ENCODE assay signal across 8 cellular contexts in genomic region chr10:80493482-80494021, GRCh38. TPM values are rescaled to one million over a fixed set of nuclear protein-coding genes. Genes with fewer than 3 reads are reported as not detected.
DNase-seq lines count a peak whose midpoint lies in the region; ATAC-seq, FAIRE-seq and TF ChIP-seq lines count a peak whose summit lies in the region.

No MANE protein-coding gene starts in this region.

- peaks cover 87% of the 10 kb centered on the region for H3K36me3 Mint-ChIP-seq in activated CD4-positive, alpha-beta memory T cell treated with anti-CD3 and anti-CD28 coated beads, Interleukin-2, amount 10 ng/mL, durations not matched to agents 7 days and 5 days (ENCODE audit: low read depth)

- peak overlapping the region; percentile 89 for H3K27ac ChIP-seq in keratinocyte (ENCODE audit: control insufficient read depth, insufficient read depth, low read length)

- no peaks in the 10 kb centered on the region for H3K9me3 ChIP-seq in keratinocyte (ENCODE audit: control insufficient read depth, low read depth, low read length)

- H2AFZ ChIP-seq in keratinocyte (ENCODE audit: control insufficient read depth, low read length) = no peak overlapping the region

- no peaks in the 10 kb centered on the region for H3K9me1 ChIP-seq in keratinocyte (ENCODE audit: control insufficient read depth, extremely low read depth, insufficient read depth, low read length)

- H3K4me2 ChIP-seq in keratinocyte (ENCODE audit: control insufficient read depth, extremely low read depth, insufficient read depth, low read depth, low read length) = no peak overlapping the region

- peaks cover 97% of the 10 kb centered on the region for H3K79me2 ChIP-seq in keratinocyte (ENCODE audit: control insufficient read depth, insufficient read depth, low read length)

- dilution Hi-C loops in keratinocyte (cut with MboI; ENCODE audit: extremely low pct_ligation_motif_present, low sequenced_read_pairs) = no loop called here

- H3K27ac Mint-ChIP-seq in activated CD4-positive, alpha-beta memory T cell treated with anti-CD3 and anti-CD28 coated beads, Interleukin-2, amount 10 ng/mL, durations not matched to agents 7 days and 5 days = peak overlapping the region; percentile 76

- peak overlapping the region; percentile 15 for H3K4me3 Mint-ChIP-seq in activated CD4-positive, alpha-beta memory T cell treated with anti-CD3 and anti-CD28 coated beads, Interleukin-2, amount 10 ng/mL, durations not matched to agents 7 days and 5 days

- H3K4me3 ChIP-seq in keratinocyte (ENCODE audit: control insufficient read depth in 2 of 3, extremely low read depth in 1 of 3, insufficient read depth in 2 of 3, low read depth in 1 of 3, low read length in 3 of 3) = no peak overlapping the region

- H3K27me3 Mint-ChIP-seq in activated CD4-positive, alpha-beta memory T cell treated with anti-CD3 and anti-CD28 coated beads, Interleukin-2, amount 10 ng/mL, durations not matched to agents 7 days and 5 days = no peaks in the 10 kb centered on the region

- H3K4me1 Mint-ChIP-seq in activated CD4-positive, alpha-beta memory T cell treated with anti-CD3 and anti-CD28 coated beads, Interleukin-2, amount 10 ng/mL, durations not matched to agents 7 days and 5 days = peaks cover 97% of the 10 kb centered on the region

- TF ChIP-seq CTCF in keratinocyte (optimal IDR thresholded peaks at IDR 0.05 in 1 of 3, IDR thresholded peaks at IDR 0.05 in 1 of 3, conservative IDR thresholded peaks at IDR 0.05 in 1 of 3; ENCODE audit: extremely low read depth in 1 of 3, insufficient read depth in 2 of 3, low read length in 3 of 3) (no peak), GM13977 (IDR thresholded peaks at IDR 0.05; ENCODE audit: extremely low read depth, insufficient read depth, missing control alignments) (no peak)

- H3K4me1 ChIP-seq in keratinocyte (ENCODE audit: control insufficient read depth, extremely low read depth, insufficient read depth, low read length) = peaks cover 57% of the 10 kb centered on the region

- no peak for FAIRE-seq in keratinocyte (lab: Jason Lieb, UNC)

- H3K27me3 ChIP-seq in keratinocyte (ENCODE audit: control insufficient read depth, extremely low read depth, insufficient read depth, low read length) = no peaks in the 10 kb centered on the region

- DNase-seq in activated effector memory CD4-positive, alpha-beta T cell treated with anti-CD3 and anti-CD28 coated beads, Interleukin-2, amount 50 U/mL, for 16 hours = peak; percentile 63
- no peak for DNase-seq in activated effector memory CD4-positive, alpha-beta T cell treated with Interleukin-2 at 50 U/mL for 16 hours
- DNase-seq in activated CD4-positive, alpha-beta memory T cell treated with anti-CD3 and anti-CD28 coated beads, Interleukin-2, amount 10 ng/mL, durations not matched to agents 7 days and 5 days = no peak
- DNase-seq in keratinocyte (ENCODE audit: low read depth, low spot score) (no peak), NCI-H82 treated with DMSO at 0.1 percent for 48 hours (lab: John Stamatoyannopoulos, UW; ENCODE audit: unreplicated experiment) (no peak), GM13977 (ENCODE audit: low spot score) (no peak)
- DNase-seq in stimulated activated CD4-positive, alpha-beta T cell treated with anti-CD3 and anti-CD28 coated beads, Interleukin-4, amount 100 ng/mL, for 24 hours = no peak

- CTCF ChIA-PET in activated CD4-positive, alpha-beta memory T cell treated with anti-CD3 and anti-CD28 coated beads, Interleukin-2, amount 10 ng/mL, durations not matched to agents 7 days and 5 days (lab: Charles Lee) = interaction anchor here (0.6 to 2.8 kb wide), 10 partner anchors 9 to 115 kb away, joined by 3 to 27 read pairs (median 6); no protein-coding TSS in a partner anchor

- no peak overlapping the region for H3K9ac ChIP-seq in keratinocyte (ENCODE audit: control insufficient read depth, extremely low read depth, insufficient read depth, low read length)

- POLR2A ChIA-PET in activated CD4-positive, alpha-beta memory T cell treated with anti-CD3 and anti-CD28 coated beads, Interleukin-2, amount 10 ng/mL, durations not matched to agents 7 days and 5 days (lab: Charles Lee) = interaction anchor here (1.3 to 11.7 kb wide), 3 partner anchors 12 to 41 kb away, joined by 4 to 404 read pairs (median 7); partner anchors contain the start of gene TSPAN14

- H3K9me3 Mint-ChIP-seq in activated CD4-positive, alpha-beta memory T cell treated with anti-CD3 and anti-CD28 coated beads, Interleukin-2, amount 10 ng/mL, durations not matched to agents 7 days and 5 days = peaks cover 8% of the 10 kb centered on the region

- ATAC-seq in HG03139 (IDR thresholded peaks at IDR 0.05; ENCODE audit: unreplicated experiment) = peak; percentile 42

- H3K36me3 ChIP-seq in keratinocyte (ENCODE audit: control insufficient read depth in 2 of 2, extremely low read depth in 1 of 2, insufficient read depth in 2 of 2, low read length in 2 of 2) = peaks cover 26 to 43% of the 10 kb centered on the region in 2 experiments

- peaks cover 15% of the 10 kb centered on the region for H4K20me1 ChIP-seq in keratinocyte (ENCODE audit: control insufficient read depth, extremely low read depth, insufficient read depth, low read length)

- in situ Hi-C loops in GM13977 (cut with MboI; ENCODE audit: low pct_unique_long_range_greater_than_20kb, low sequenced_read_pairs, unreplicated experiment) = no loop called here

RNA-seq across cellular contexts. Expression of gene TSPAN14, which starts 39.4 kb away (rescaled TPM):
- total RNA-seq in activated CD4-positive, alpha-beta memory T cell treated with anti-CD3 and anti-CD28 coated beads, Interleukin-2, amount 10 ng/mL, durations not matched to agents 7 days and 5 days = 100 to 1,000 TPM; 130 to 136 TPM
- 71.1 to 191 TPM (median 87.0 TPM) in 3 replicates for polyA plus RNA-seq in keratinocyte
- polyA plus RNA-seq in keratinocyte (2011; ENCODE audit: low read depth) = 24.8 TPM
- 64.9 and 73.6 TPM in 2 replicates for polyA plus RNA-seq in keratinocyte (2011; cell fraction: cytosol; rRNA removed)
- 286 and 296 TPM in 2 replicates for polyA plus RNA-seq in keratinocyte (2011; cell fraction: nucleus; rRNA removed)
- 89.0 and 143 TPM in 2 replicates for polyA plus RNA-seq in keratinocyte (2012; ENCODE audit: low replicate concordance)
- polyA minus RNA-seq in keratinocyte = 94.5 to 356 TPM (median 124 TPM) in 3 replicates
- polyA minus RNA-seq in keratinocyte (2011; cell fraction: cytosol; rRNA and poly(A)+ RNA removed) = 73.1 TPM
- 118 and 190 TPM in 2 replicates for polyA minus RNA-seq in keratinocyte (2011; cell fraction: nucleus; rRNA and poly(A)+ RNA removed)

RNA-seq across cellular contexts. Expression of gene SH2D4B, which starts 44.1 kb away (rescaled TPM):
- total RNA-seq in activated CD4-positive, alpha-beta memory T cell treated with anti-CD3 and anti-CD28 coated beads, Interleukin-2, amount 10 ng/mL, durations not matched to agents 7 days and 5 days = under 1 TPM; 0.13 to 0.15 TPM
- polyA plus RNA-seq in keratinocyte = 0.03 to 0.42 TPM (median 0.22 TPM) in 3 replicates
- polyA plus RNA-seq in keratinocyte (2011; ENCODE audit: low read depth) = 0.16 TPM
- 0.09 and 0.24 TPM in 2 replicates for polyA plus RNA-seq in keratinocyte (2011; cell fraction: cytosol; rRNA removed)
- polyA plus RNA-seq in keratinocyte (2011; cell fraction: nucleus; rRNA removed) = 0.23 and 0.28 TPM in 2 replicates
- polyA plus RNA-seq in keratinocyte (2012; ENCODE audit: low replicate concordance) = 0.06 and 0.39 TPM in 2 replicates
- polyA minus RNA-seq in keratinocyte = 0.13 to 0.16 TPM in 2 of 3 replicates, not detected in the other
- polyA minus RNA-seq in keratinocyte (2011; cell fraction: cytosol; rRNA and poly(A)+ RNA removed) = not detected
- 0.32 and 0.70 TPM in 2 replicates for polyA minus RNA-seq in keratinocyte (2011; cell fraction: nucleus; rRNA and poly(A)+ RNA removed)
